In the genomic region with DNA sequence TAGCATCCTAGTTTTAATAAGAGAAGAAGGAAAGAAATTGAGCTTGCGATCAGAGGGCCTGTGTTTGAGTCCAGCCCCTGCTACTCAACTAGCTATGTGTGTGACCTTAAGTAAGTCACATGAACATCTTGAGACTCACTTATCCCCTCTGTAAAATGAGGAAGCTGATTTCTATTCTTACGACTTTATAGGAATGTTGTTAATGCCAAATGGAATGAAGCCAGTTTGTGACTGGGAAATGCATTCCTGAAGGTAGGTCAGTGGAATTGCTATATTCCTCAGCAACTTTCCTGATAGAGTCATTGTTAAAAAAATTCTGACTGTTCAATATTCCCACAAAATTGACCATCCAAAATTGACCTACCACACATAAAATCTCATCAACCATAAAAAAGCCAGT, we compare ENCODE assay signal across 15 cellular contexts. TPM values are rescaled to one million over a fixed set of nuclear protein-coding genes. Genes with fewer than 3 reads are reported as not detected.
"Had no signal": no experiment of that assay in that cellular context is flagged by ENCODE, and none has a peak within 500 bp of the region (broad histone marks: within the 10 kb centered on the region; RNA-seq: fewer than 3 reads in every experiment).

No MANE protein-coding gene starts in this region.

- DNase-seq: activated CD4-positive, alpha-beta memory T cell treated with anti-CD3 and anti-CD28 coated beads for 36 hours; activated CD4-positive, alpha-beta T cell treated with anti-CD3 and anti-CD28 coated beads for 1 hour; activated CD8-positive, alpha-beta memory T cell treated with anti-CD3 and anti-CD28 coated beads, Interleukin-2, amount 50 U/mL, for 48 hours; activated naive CD4-positive, alpha-beta T cell treated with anti-CD3 and anti-CD28 coated beads for 36 hours; central memory CD4-positive, alpha-beta T cell; endodermal cell; erythroblast; left colon; psoas muscle; sigmoid colon; stimulated activated CD4-positive, alpha-beta T cell treated with anti-CD3 and anti-CD28 coated beads, Interleukin-2, amount 100 ng/mL, for 48 hours; stimulated activated CD8-positive, alpha-beta memory T cell treated with anti-CD3 and anti-CD28 coated beads, Interleukin-4, amount 100 ng/mL, for 48 hours; stomach had no signal

- H3K4me3 ChIP-seq: lung, psoas muscle, sigmoid colon, stomach, thoracic aorta had no signal

RNA-seq across cellular contexts. Expression of gene FASLG, which starts 14.9 kb away (rescaled TPM):
- total RNA-seq: endodermal cell, sigmoid colon, stomach, thoracic aorta had no signal
- polyA plus RNA-seq: psoas muscle had no signal
